ENCODE assay signal across 23 cellular contexts in genomic region chr3:34998905-34999304, GRCh38.
DNase-seq lines count a peak whose midpoint lies in the region; ATAC-seq and TF ChIP-seq lines count a peak whose summit lies in the region.
"Had no signal": no experiment of that assay in that cellular context is flagged by ENCODE, and none has a peak within 500 bp of the region (broad histone marks: within the 10 kb centered on the region; RNA-seq: fewer than 3 reads in every experiment).

No MANE protein-coding gene starts in this region.

- H4K91ac ChIP-seq in H9 (ENCODE audit: insufficient read length, low read depth, low read length): no peak overlapping the region

- CTCF ChIA-PET in MCF 10A (lab: Yijun Ruan, JAX): no interaction called here

- intact Hi-C loops in MCF 10A (cut with micrococcal nuclease): no loop called here
- intact Hi-C loops in breast epithelium (cut with DNase I; ENCODE audit: low total_unique reads): no loop called here

- H3K27ac Mint-ChIP-seq in MCF 10A (ENCODE audit: low read depth, unreplicated experiment) (no peak overlapping the region), H9 (no peak overlapping the region)
- H3K27ac Mint-ChIP-seq: CD4-positive, CD25-positive, alpha-beta regulatory T cell had no signal

- H3K27ac ChIP-seq in breast epithelium: no peak overlapping the region
- no peak overlapping the region for H3K27ac ChIP-seq in H9 (ENCODE audit: insufficient read length, low read depth, low read length)
- H3K27ac ChIP-seq: BLaER1, GM23248 had no signal

- no peak overlapping the region for H2BK15ac ChIP-seq in H9 (ENCODE audit: low read depth, low read length)

- TF ChIP-seq CTCF in MCF 10A (IDR thresholded peaks at IDR 0.05; ENCODE audit: unreplicated experiment) (no peak), breast epithelium (IDR thresholded peaks at IDR 0.05) (no peak), choroid plexus epithelial cell (conservative IDR thresholded peaks at IDR 0.05; ENCODE audit: low read depth, low read length) (no peak), H9 (conservative IDR thresholded peaks at IDR 0.05) (no peak)

- H3K27me3 Mint-ChIP-seq in MCF 10A (ENCODE audit: insufficient read depth, unreplicated experiment) (no peaks in the 10 kb centered on the region), H9 (ENCODE audit: low read depth) (no peaks in the 10 kb centered on the region)
- H3K27me3 Mint-ChIP-seq: CD4-positive, CD25-positive, alpha-beta regulatory T cell had no signal

- H3K27me3 ChIP-seq in breast epithelium: no peaks in the 10 kb centered on the region
- no peaks in the 10 kb centered on the region for H3K27me3 ChIP-seq in H9 (ENCODE audit: insufficient read depth, low read length)
- H3K27me3 ChIP-seq: BLaER1 had no signal

- no peak overlapping the region for H3K9ac ChIP-seq in H9 (ENCODE audit: extremely low read depth, insufficient read length, low read length)
- H3K9ac ChIP-seq: BLaER1, GM23248 had no signal

- ATAC-seq in GM18498 (IDR thresholded peaks at IDR 0.05; ENCODE audit: unreplicated experiment): no peak
- ATAC-seq: Panc1 had no signal

- no peak overlapping the region for H3T11ph ChIP-seq in H9 (ENCODE audit: low read length)

- no TSS peak for BruUV-seq in MCF 10A (replicated peaks; lab: Mats Ljungman, UMichigan)

- no peaks in the 10 kb centered on the region for H3K4me1 ChIP-seq in breast epithelium
- H3K4me1 ChIP-seq in H9 (ENCODE audit: insufficient read depth, low read length): no peaks in the 10 kb centered on the region
- H3K4me1 ChIP-seq: BLaER1 had no signal

- no peaks in the 10 kb centered on the region for H3K79me2 ChIP-seq in H9 (ENCODE audit: insufficient read depth, low read length)

- H2AK5ac ChIP-seq in H9 (ENCODE audit: insufficient read length, low read length): no peak overlapping the region

- no peaks in the 10 kb centered on the region for H4K20me1 ChIP-seq in H9 (ENCODE audit: control insufficient read depth, insufficient read depth, insufficient read length)
- H4K20me1 ChIP-seq: BLaER1 had no signal

- H3K14ac ChIP-seq in H9 (ENCODE audit: insufficient read depth, low read length): no peak overlapping the region

- H3K18ac ChIP-seq in H9 (ENCODE audit: insufficient read length, low read depth, low read length): no peak overlapping the region

- no peaks in the 10 kb centered on the region for H3K36me3 Mint-ChIP-seq in MCF 10A (ENCODE audit: insufficient read depth, unreplicated experiment)
- no peaks in the 10 kb centered on the region for H3K36me3 Mint-ChIP-seq in H9 (ENCODE audit: insufficient read depth in 1 of 3, low read depth in 3 of 3)
- H3K36me3 Mint-ChIP-seq: CD4-positive, CD25-positive, alpha-beta regulatory T cell had no signal

- no peak overlapping the region for H2AFZ ChIP-seq in H9 (ENCODE audit: low read length)
- H2AFZ ChIP-seq: GM23248 had no signal

- no peaks in the 10 kb centered on the region for H3K23me2 ChIP-seq in H9 (ENCODE audit: insufficient read length, low read depth, low read length, poor library complexity, severe bottlenecking)

- DNase-seq in MCF 10A (ENCODE audit: unreplicated experiment): peak; percentile 16
- no peak for DNase-seq in breast epithelium (ENCODE audit: low spot score in 2 of 2)
- peak; percentile 13 for DNase-seq in NCI-H82 treated with DMSO at 0.1 percent for 48 hours (lab: John Stamatoyannopoulos, UW; ENCODE audit: unreplicated experiment)
- DNase-seq in choroid plexus epithelial cell (ENCODE audit: low read depth): peak; percentile 1
- no peak for DNase-seq in H9
- DNase-seq in pons (ENCODE audit: low spot score): no peak
- no peak for DNase-seq in epidermal melanocyte (ENCODE audit: insufficient read length, low spot score)
- DNase-seq: 8988T; CD4-positive, CD25-positive, alpha-beta regulatory T cell; GM23248; H7; IMR-90; KG1; NCI-H1092 treated with DMSO at 0.1 percent for 48 hours; NCI-H1436 treated with DMSO at 0.1 percent for 48 hours; NCI-H1930; NCI-H2107; NCI-H446; NCI-H526; SIG-M5 had no signal

- POLR2A ChIA-PET in MCF 10A (lab: Yijun Ruan, JAX): no interaction called here

- no peaks in the 10 kb centered on the region for H3K36me3 ChIP-seq in breast epithelium
- H3K36me3 ChIP-seq: BLaER1 had no signal

- H4K5ac ChIP-seq in H9 (ENCODE audit: insufficient read length, low read depth, low read length): no peak overlapping the region

- no peak overlapping the region for H3K56ac ChIP-seq in H9 (ENCODE audit: insufficient read length, low read depth, low read length)

- WGBS in H9 (ENCODE audit: extremely low coverage, insufficient read length, low lambda C conversion rate): no CpG with 5 or more reads among the region's 2 CpGs

- no peak overlapping the region for H3K4me3 ChIP-seq in breast epithelium
- no peak overlapping the region for H3K4me3 ChIP-seq in choroid plexus epithelial cell (ENCODE audit: low read depth, low read length)
- H3K4me3 ChIP-seq: BLaER1, GM23248 had no signal

- H3K4ac ChIP-seq in H9 (ENCODE audit: low read depth, low read length): no peak overlapping the region

- no peak overlapping the region for H3K4me2 ChIP-seq in H9 (ENCODE audit: insufficient read depth, insufficient read length, low read length)
- H3K4me2 ChIP-seq: BLaER1 had no signal

- TF ChIP-seq POLR2A in breast epithelium (IDR thresholded peaks at IDR 0.05): no peak

- no peak overlapping the region for H2BK5ac ChIP-seq in H9 (ENCODE audit: insufficient read length, low read length)

- H3K9me3 Mint-ChIP-seq in MCF 10A (ENCODE audit: unreplicated experiment): no peaks in the 10 kb centered on the region
- H3K9me3 Mint-ChIP-seq in H9: no peaks in the 10 kb centered on the region

- H2BK120ac ChIP-seq in H9 (ENCODE audit: low read depth, low read length, poor library complexity, severe bottlenecking): no peak overlapping the region

- H3K23ac ChIP-seq in H9 (ENCODE audit: insufficient read length, low read depth, low read length): no peak overlapping the region

- H3K4me3 Mint-ChIP-seq in MCF 10A (ENCODE audit: unreplicated experiment): no peak overlapping the region
- no peak overlapping the region for H3K4me3 Mint-ChIP-seq in H9
- H3K4me3 Mint-ChIP-seq: CD4-positive, CD25-positive, alpha-beta regulatory T cell had no signal

- no peaks in the 10 kb centered on the region for H3K79me1 ChIP-seq in H9 (ENCODE audit: insufficient read depth, low read depth, low read length, poor library complexity, severe bottlenecking)

- no peak overlapping the region for H2BK12ac ChIP-seq in H9 (ENCODE audit: insufficient read length, low read depth, low read length)

- H4K8ac ChIP-seq in H9 (replicated peaks; ENCODE audit: insufficient read length, low read depth, low read length): no peak overlapping the region

- H3K4me1 Mint-ChIP-seq in MCF 10A (ENCODE audit: insufficient read depth, unreplicated experiment) (peaks cover 9% of the 10 kb centered on the region), H9 (peaks cover 2% of the 10 kb centered on the region in 2 experiments; a peak in 1 of 4 replicates)
- H3K4me1 Mint-ChIP-seq: CD4-positive, CD25-positive, alpha-beta regulatory T cell had no signal

- H3K9me3 ChIP-seq in breast epithelium: no peaks in the 10 kb centered on the region
- no peaks in the 10 kb centered on the region for H3K9me3 ChIP-seq in H9 (ENCODE audit: control insufficient read depth, low read depth, low read length)
- H3K9me3 ChIP-seq: BLaER1 had no signal

- no peak overlapping the region for H2BK20ac ChIP-seq in H9 (ENCODE audit: low read depth, low read length, poor library complexity, severe bottlenecking)

Comparison
In these comparisons a context has a peak if more than half of its experiments do, and no peak if none do; other contexts are left out.
1. DNase-seq: peak in MCF 10A (single experiment), NCI-H82 treated with DMSO at 0.1 percent for 48 hours (single experiment) and choroid plexus epithelial cell (single experiment); none in breast epithelium (0 of 2), H9 (single experiment), pons (single experiment) and epidermal melanocyte (single experiment).